In genomic region chr15:60721232-60721576, GRCh38 we compare ENCODE assay signal across 16 cellular contexts.
DNase-seq lines count a peak whose midpoint lies in the region; ATAC-seq, FAIRE-seq and TF ChIP-seq lines count a peak whose summit lies in the region.
"Had no signal": no experiment of that assay in that cellular context is flagged by ENCODE, and none has a peak within 500 bp of the region (broad histone marks: within the 10 kb centered on the region; RNA-seq: fewer than 3 reads in every experiment).

No MANE protein-coding gene starts in this region.

- peak; percentile 63 for DNase-seq in activated CD8-positive, alpha-beta memory T cell treated with anti-CD3 and anti-CD28 coated beads, Interleukin-2, amount 50 U/mL, for 48 hours
- no peak for DNase-seq in activated CD8-positive, alpha-beta memory T cell treated with anti-CD3 and anti-CD28 coated beads, Interleukin-2, amount 50 U/mL, for 4 hours
- DNase-seq in activated T-cell treated with anti-CD3 and anti-CD28 coated beads, Interleukin-2, amount 50 U/mL, for 72 hours, result no peak
- DNase-seq in pancreas (no peak), uterus (no peak)
- DNase-seq in stimulated activated naive B cell treated with anti-CD40 and anti-IgM and Interleukin-4, amounts not matched to agents 10 μg/mL and 1 μg/mL and 100 μg/mL, for 72 hours, result no peak
- DNase-seq: ACHN, endodermal cell, heart right ventricle, NCI-H446, SHP77, testis had no signal

- peaks cover 5 to 19% (median 10%) of the 10 kb centered on the region in 3 donors for H3K4me1 ChIP-seq in pancreas
- H3K4me1 ChIP-seq in gastroesophageal sphincter, result peaks cover 0 to 9% (median 0%) of the 10 kb centered on the region in 3 donors
- H3K4me1 ChIP-seq in uterus, result no peaks in the 10 kb centered on the region
- H3K4me1 ChIP-seq: prostate gland had no signal

- H3K27me3 ChIP-seq in pancreas (no peaks in the 10 kb centered on the region), gastroesophageal sphincter (no peaks in the 10 kb centered on the region), uterus (no peaks in the 10 kb centered on the region)
- H3K27me3 ChIP-seq: heart right ventricle, testis had no signal

- peak overlapping the region; percentile 81 to 89 for H3K4me3 Mint-ChIP-seq in activated T-cell treated with anti-CD3 and anti-CD28 coated beads, Interleukin-2, amount 50 U/mL, for 72 hours
- H3K4me3 Mint-ChIP-seq in stimulated activated naive B cell treated with anti-CD40 and anti-IgM and Interleukin-4, amounts not matched to agents 10 μg/mL and 1 μg/mL and 100 μg/mL, for 72 hours, result no peak overlapping the region
- H3K4me3 Mint-ChIP-seq: endodermal cell had no signal

- peak overlapping the region in 3 of 4 donors; percentile 4 to 59 (median 59) for H3K27ac ChIP-seq in pancreas
- no peak overlapping the region for H3K27ac ChIP-seq in gastroesophageal sphincter
- H3K27ac ChIP-seq in uterus, result no peak overlapping the region
- H3K27ac ChIP-seq: prostate gland, testis had no signal

- peak; percentile 28 for ATAC-seq in HG02678 (IDR thresholded peaks at IDR 0.05; ENCODE audit: unreplicated experiment)
- ATAC-seq in activated T-cell treated with anti-CD3 and anti-CD28 coated beads, Interleukin-2, amount 50 U/mL, for 72 hours (replicated peaks in 1 of 2), result no peak
- ATAC-seq in pancreas, result peak in 1 of 4 donors; percentile 15
- ATAC-seq in gastroesophageal sphincter, result no peak
- no peak for ATAC-seq in stimulated activated naive B cell treated with anti-CD40 and anti-IgM and Interleukin-4, amounts not matched to agents 10 μg/mL and 1 μg/mL and 100 μg/mL, for 72 hours (replicated peaks)
- ATAC-seq: heart right ventricle had no signal

- no peak for TF ChIP-seq POLR2A in gastroesophageal sphincter (IDR thresholded peaks at IDR 0.05)
- TF ChIP-seq POLR2A in uterus (IDR thresholded peaks at IDR 0.05), result no peak

- H3K9me3 Mint-ChIP-seq in activated T-cell treated with anti-CD3 and anti-CD28 coated beads, Interleukin-2, amount 50 U/mL, for 72 hours, result peaks cover 0 to 1% of the 10 kb centered on the region in 2 donors
- H3K9me3 Mint-ChIP-seq in stimulated activated naive B cell treated with anti-CD40 and anti-IgM and Interleukin-4, amounts not matched to agents 10 μg/mL and 1 μg/mL and 100 μg/mL, for 72 hours, result no peaks in the 10 kb centered on the region
- H3K9me3 Mint-ChIP-seq: endodermal cell had no signal

- no peaks in the 10 kb centered on the region for H3K36me3 Mint-ChIP-seq in activated T-cell treated with anti-CD3 and anti-CD28 coated beads, Interleukin-2, amount 50 U/mL, for 72 hours (ENCODE audit: insufficient read depth in 2 of 2)
- H3K36me3 Mint-ChIP-seq in stimulated activated naive B cell treated with anti-CD40 and anti-IgM and Interleukin-4, amounts not matched to agents 10 μg/mL and 1 μg/mL and 100 μg/mL, for 72 hours, result no peaks in the 10 kb centered on the region

- H3K27ac Mint-ChIP-seq in activated T-cell treated with anti-CD3 and anti-CD28 coated beads, Interleukin-2, amount 50 U/mL, for 72 hours, result peak overlapping the region; percentile 93
- no peak overlapping the region for H3K27ac Mint-ChIP-seq in stimulated activated naive B cell treated with anti-CD40 and anti-IgM and Interleukin-4, amounts not matched to agents 10 μg/mL and 1 μg/mL and 100 μg/mL, for 72 hours
- H3K27ac Mint-ChIP-seq: endodermal cell had no signal

- TF ChIP-seq EP300 in gastroesophageal sphincter (IDR thresholded peaks at IDR 0.05), result no peak

- WGBS in pancreas, 2 donors, result 80 to 83% methylated on average over 3 of the region's 3 CpGs
- WGBS in gastroesophageal sphincter (ENCODE audit: low coverage in 1 of 2), 2 donors, result 76 to 98% methylated on average over 3 of the region's 3 CpGs

- H3K4me1 Mint-ChIP-seq in activated T-cell treated with anti-CD3 and anti-CD28 coated beads, Interleukin-2, amount 50 U/mL, for 72 hours (ENCODE audit: low read depth), result peaks cover 67% of the 10 kb centered on the region
- H3K4me1 Mint-ChIP-seq in stimulated activated naive B cell treated with anti-CD40 and anti-IgM and Interleukin-4, amounts not matched to agents 10 μg/mL and 1 μg/mL and 100 μg/mL, for 72 hours, result peaks cover 0 to 3% of the 10 kb centered on the region in 2 donors

- FAIRE-seq in pancreas (lab: Jason Lieb, UNC), result no peak
- FAIRE-seq: astrocyte had no signal

- H3K9me3 ChIP-seq in pancreas (no peaks in the 10 kb centered on the region), gastroesophageal sphincter (no peaks in the 10 kb centered on the region), uterus (no peaks in the 10 kb centered on the region)
- H3K9me3 ChIP-seq: heart right ventricle, prostate gland, testis had no signal

- H3K4me3 ChIP-seq in pancreas (no peak overlapping the region), gastroesophageal sphincter (no peak overlapping the region), uterus (no peak overlapping the region)
- H3K4me3 ChIP-seq: heart right ventricle, prostate gland, testis had no signal

- H3K36me3 ChIP-seq in pancreas, result no peaks in the 10 kb centered on the region
- H3K36me3 ChIP-seq in gastroesophageal sphincter, result no peaks in the 10 kb centered on the region
- no peaks in the 10 kb centered on the region for H3K36me3 ChIP-seq in uterus
- H3K36me3 ChIP-seq: heart right ventricle, prostate gland had no signal

- peaks cover 7% of the 10 kb centered on the region for H3K27me3 Mint-ChIP-seq in activated T-cell treated with anti-CD3 and anti-CD28 coated beads, Interleukin-2, amount 50 U/mL, for 72 hours (ENCODE audit: low read depth)
- H3K27me3 Mint-ChIP-seq in stimulated activated naive B cell treated with anti-CD40 and anti-IgM and Interleukin-4, amounts not matched to agents 10 μg/mL and 1 μg/mL and 100 μg/mL, for 72 hours, result peaks cover 0 to 15% of the 10 kb centered on the region in 2 donors

- intact Hi-C loops in pancreas (cut with DNase I), result no loop called here
- intact Hi-C loops in uterus (cut with DNase I; ENCODE audit: low total_unique reads), result no loop called here

- no peak for TF ChIP-seq CTCF in pancreas (IDR thresholded peaks at IDR 0.05)
- TF ChIP-seq CTCF in gastroesophageal sphincter (IDR thresholded peaks at IDR 0.05), result no peak
- TF ChIP-seq CTCF in uterus (IDR thresholded peaks at IDR 0.05), result no peak

Comparison
In these comparisons a context has a peak if more than half of its experiments do, and no peak if none do; other contexts are left out.
1. H3K4me3 Mint-ChIP-seq: peak in activated T-cell treated with anti-CD3 and anti-CD28 coated beads, Interleukin-2, amount 50 U/mL, for 72 hours (2 of 2); none in stimulated activated naive B cell treated with anti-CD40 and anti-IgM and Interleukin-4, amounts not matched to agents 10 μg/mL and 1 μg/mL and 100 μg/mL, for 72 hours (0 of 2).
2. H3K27ac ChIP-seq: peak in pancreas (3 of 4); none in gastroesophageal sphincter (0 of 4) and uterus (0 of 2).